ENCODE assay signal across 1 cellular context in the genomic region with DNA sequence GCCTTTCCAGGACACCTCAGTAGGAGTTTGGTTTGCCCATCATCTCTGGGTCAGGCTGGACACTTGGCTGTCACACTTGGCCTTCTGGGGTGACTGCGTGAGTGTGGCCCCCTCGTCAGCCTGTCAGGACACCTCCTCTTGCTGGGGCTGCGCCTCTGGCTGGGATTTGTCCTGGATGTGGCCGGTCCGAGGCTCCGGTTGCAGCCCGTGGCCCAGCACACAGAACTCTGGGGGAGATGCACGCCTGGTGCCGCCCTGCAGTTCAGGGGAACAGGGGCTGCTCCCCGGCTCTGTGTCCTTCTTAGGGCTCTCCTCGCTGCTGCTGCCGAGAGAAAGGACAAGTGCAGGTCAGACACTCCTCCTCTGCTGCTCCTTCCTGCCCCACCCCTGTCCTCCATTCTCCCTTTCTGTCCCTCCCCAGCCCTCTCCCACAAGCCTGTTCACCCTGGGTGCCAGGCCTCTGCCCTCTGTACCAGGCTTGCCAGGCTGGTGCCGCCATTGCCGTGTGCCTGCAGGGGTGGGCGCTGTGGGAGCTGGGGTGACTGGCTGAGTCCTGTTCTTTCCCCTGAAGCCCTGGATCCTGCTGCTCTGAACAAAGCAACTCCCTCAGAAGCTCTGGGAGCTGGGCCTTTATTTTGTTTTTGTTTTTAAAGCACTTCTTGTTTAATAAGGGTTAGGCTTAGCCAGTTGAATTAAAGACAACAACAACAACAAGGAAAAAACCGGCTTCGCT.
TF ChIP-seq lines count a peak whose summit lies in the region.

No MANE protein-coding gene starts in this region.

TF ChIP-seq in H1, 55 proteins besides CTCF, POLR2A, EP300 and RAD21:
- TF ChIP-seq BACH1 (IDR thresholded peaks at IDR 0.05; ENCODE audit: low read length) (no peak), YY1 (IDR thresholded peaks at IDR 0.05; ENCODE audit: low read depth, low read length) (peak; percentile 48; the same call in 1 of the 2 replicates)
